Comparison of ENCODE assay signal across 10 cellular contexts in the genomic region with DNA sequence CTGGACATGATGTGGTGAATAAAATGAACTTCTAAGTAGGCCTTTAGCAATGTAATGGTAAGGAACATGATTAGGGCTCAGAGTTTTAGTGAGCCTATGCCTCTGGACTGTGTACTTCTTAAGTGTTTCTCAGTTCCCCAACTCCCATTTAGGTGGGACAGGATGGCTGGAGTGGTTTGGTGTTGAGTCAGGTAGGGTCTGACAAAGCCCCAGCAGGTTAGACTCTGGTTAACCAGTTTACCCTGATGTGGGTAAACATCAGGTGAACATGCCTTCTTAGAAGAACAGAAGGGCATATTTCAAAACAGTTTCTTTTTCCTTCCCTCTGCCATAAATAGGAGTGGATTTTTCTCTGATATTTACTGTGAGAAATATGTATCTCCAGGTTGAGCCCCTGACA.
"Had no signal": no experiment of that assay in that cellular context is flagged by ENCODE, and none has a peak within 500 bp of the region (broad histone marks: within the 10 kb centered on the region; RNA-seq: fewer than 3 reads in every experiment).

No MANE protein-coding gene starts in this region.

- H2AFZ ChIP-seq: GM23248 had no signal

- ATAC-seq: HCT116, HepG2 had no signal

- H3K27me3 Mint-ChIP-seq: IgD-negative memory B cell had no signal

- DNase-seq: GM23248, GOT3, H7, HFFc6, KBM-7 had no signal

- H3K9ac ChIP-seq: GM23248 had no signal

- H3K4me3 ChIP-seq: GM23248, HAP-1 had no signal

- H3K9me3 ChIP-seq: HAP-1 had no signal

- H3K4me1 ChIP-seq: HAP-1 had no signal

- H3K36me3 Mint-ChIP-seq: IgD-negative memory B cell had no signal

- H3K36me3 ChIP-seq: HAP-1 had no signal

- H3K4me3 Mint-ChIP-seq: HFFc6, IgD-negative memory B cell had no signal

- H3K27ac ChIP-seq: GM23248, HL-60 had no signal

- H3K4me1 Mint-ChIP-seq: IgD-negative memory B cell had no signal

- H3K27ac Mint-ChIP-seq: HFFc6, IgD-negative memory B cell had no signal
